ENCODE assay signal across 12 cellular contexts in the genomic region with DNA sequence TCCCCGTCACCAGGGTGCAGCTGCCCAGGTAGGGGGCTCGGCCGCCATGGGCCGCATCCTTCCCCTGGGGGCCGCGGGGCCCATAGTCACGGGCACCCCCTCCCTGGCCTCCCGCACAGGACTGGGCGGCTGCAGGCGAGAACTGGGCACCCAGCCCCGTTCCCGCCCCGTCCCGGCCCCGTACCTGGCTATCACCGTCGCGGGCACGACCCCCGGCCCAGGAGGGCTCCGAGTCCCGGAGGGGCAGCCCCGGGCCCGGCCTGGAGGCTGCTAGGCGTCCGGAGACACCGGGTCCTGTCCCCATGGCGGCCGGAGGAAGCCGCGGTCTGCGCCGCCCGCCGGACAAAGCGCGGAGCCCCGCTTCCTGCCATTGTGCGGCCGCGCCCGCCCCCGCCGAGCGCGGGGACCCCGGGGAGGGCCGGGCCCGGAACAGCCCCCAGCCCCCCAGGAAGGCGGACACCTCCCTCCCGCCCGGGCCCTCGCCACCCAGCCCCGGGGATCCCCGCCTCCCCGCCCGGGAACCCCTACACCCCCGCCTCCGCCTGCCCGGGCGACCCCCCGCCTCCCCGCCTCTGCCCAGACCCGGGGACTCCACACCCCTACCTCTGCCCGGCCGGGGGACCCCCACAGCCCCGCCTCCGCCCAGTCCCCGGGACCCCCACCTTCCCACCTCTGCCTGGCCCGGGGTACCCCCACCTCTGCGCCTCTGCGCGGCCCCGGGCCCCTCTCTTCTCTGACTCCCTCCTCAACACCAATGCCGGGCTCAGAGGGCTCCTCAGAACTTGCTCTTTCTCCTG. TPM values are rescaled to one million over a fixed set of nuclear protein-coding genes. Genes with fewer than 3 reads are reported as not detected.
DNase-seq lines count a peak whose midpoint lies in the region; TF ChIP-seq lines count a peak whose summit lies in the region.
"Had no signal": no experiment of that assay in that cellular context is flagged by ENCODE, and none has a peak within 500 bp of the region (broad histone marks: within the 10 kb centered on the region; RNA-seq: fewer than 3 reads in every experiment).

No MANE protein-coding gene starts in this region.

- no TSS peak for BruUV-seq in A673 (replicated peaks; lab: Mats Ljungman, UMichigan)

- no peak for TF ChIP-seq CTCF in A673 (conservative IDR thresholded peaks at IDR 0.05; ENCODE audit: low read depth, low read length)
- no peak for TF ChIP-seq CTCF in esophagus muscularis mucosa (IDR thresholded peaks at IDR 0.05)
- no peak for TF ChIP-seq CTCF in nephron (IDR thresholded peaks at IDR 0.05; ENCODE audit: unreplicated experiment in 3 of 3)

- TF ChIP-seq POLR2A in esophagus muscularis mucosa (IDR thresholded peaks at IDR 0.05; ENCODE audit: low read depth), result no peak

- peak overlapping the region; percentile 19 for H3K4me3 ChIP-seq in A673 (ENCODE audit: low read depth, low read length, poor library complexity, severe bottlenecking)
- H3K4me3 ChIP-seq in esophagus muscularis mucosa, result peak overlapping the region; percentile 50 to 60 (median 52)

- H3K4me1 Mint-ChIP-seq in nephron, result peaks cover 17% of the 10 kb centered on the region
- H3K4me1 Mint-ChIP-seq in activated T-cell treated with anti-CD3 and anti-CD28 coated beads, Interleukin-2, amount 50 U/mL, for 24 hours (ENCODE audit: low read depth), result peaks cover 8% of the 10 kb centered on the region
- peaks cover 10% of the 10 kb centered on the region for H3K4me1 Mint-ChIP-seq in activated naive CD4-positive, alpha-beta T cell treated with anti-CD3 and anti-CD28 coated beads for 36 hours (ENCODE audit: low read depth)

- intact Hi-C loops in A673 (cut with micrococcal nuclease; ENCODE audit: unreplicated experiment) (loop anchor here (5.0 kb wide), 1 partner anchor 732 kb away; no protein-coding TSS in a partner anchor), esophagus muscularis mucosa (cut with DNase I) (loop anchor here (5.0 kb wide), 1 partner anchor 162 kb away; no protein-coding TSS in a partner anchor)
- intact Hi-C loops in activated naive CD4-positive, alpha-beta T cell treated with anti-CD3 and anti-CD28 coated beads for 36 hours (cut with micrococcal nuclease), result loop anchor here (5.0 kb wide), 3 partner anchors 37 to 732 kb away; no protein-coding TSS in a partner anchor

- POLR2A ChIA-PET in A673 (lab: Charles Lee; ENCODE audit: low non-redundant PET), result no interaction called here

- H3K27ac Mint-ChIP-seq in nephron, result no peak overlapping the region
- H3K27ac Mint-ChIP-seq in activated T-cell treated with anti-CD3 and anti-CD28 coated beads, Interleukin-2, amount 50 U/mL, for 24 hours, result no peak overlapping the region
- no peak overlapping the region for H3K27ac Mint-ChIP-seq in activated naive CD4-positive, alpha-beta T cell treated with anti-CD3 and anti-CD28 coated beads for 36 hours
- H3K27ac Mint-ChIP-seq: CD4-positive, CD25-positive, alpha-beta regulatory T cell; natural killer cell treated with Interleukin-12 subunit alpha and Interleukin-12 subunit beta and Interleukin-15 and Interleukin-18, amount 100 ng/mL, for 72 hours had no signal

- H3K36me3 Mint-ChIP-seq in nephron (ENCODE audit: low read depth), result no peaks in the 10 kb centered on the region
- no peaks in the 10 kb centered on the region for H3K36me3 Mint-ChIP-seq in activated T-cell treated with anti-CD3 and anti-CD28 coated beads, Interleukin-2, amount 50 U/mL, for 24 hours (ENCODE audit: low read depth)
- H3K36me3 Mint-ChIP-seq in activated naive CD4-positive, alpha-beta T cell treated with anti-CD3 and anti-CD28 coated beads for 36 hours (ENCODE audit: low read depth), result no peaks in the 10 kb centered on the region
- H3K36me3 Mint-ChIP-seq: CD4-positive, CD25-positive, alpha-beta regulatory T cell; natural killer cell treated with Interleukin-12 subunit alpha and Interleukin-12 subunit beta and Interleukin-15 and Interleukin-18, amount 100 ng/mL, for 72 hours had no signal

- H3K27ac ChIP-seq in A673 (ENCODE audit: low read depth, low read length, poor library complexity, severe bottlenecking) (no peak overlapping the region), esophagus muscularis mucosa (replicated peaks in 1 of 4) (peak overlapping the region; percentile 26 to 61 (median 45))

- H3K9me3 ChIP-seq in A673 (ENCODE audit: low read depth, low read length, poor library complexity, severe bottlenecking) (no peaks in the 10 kb centered on the region), esophagus muscularis mucosa (no peaks in the 10 kb centered on the region)

- H3K36me3 ChIP-seq in A673 (ENCODE audit: insufficient read depth, low read length, poor library complexity, severe bottlenecking), result no peaks in the 10 kb centered on the region
- no peaks in the 10 kb centered on the region for H3K36me3 ChIP-seq in esophagus muscularis mucosa

- CTCF ChIA-PET in A673 (lab: Charles Lee), result interaction anchor here (0.6 to 1.1 kb wide), 3 partner anchors 12 to 214 kb away, joined by 3 to 5 read pairs (median 3); no protein-coding TSS in a partner anchor
- CTCF ChIA-PET in activated naive CD4-positive, alpha-beta T cell treated with anti-CD3 and anti-CD28 coated beads for 36 hours (lab: Charles Lee), result interaction anchor here (0.6 to 4.1 kb wide), 15 partner anchors 9 to 1610 kb away, joined by 3 to 17 read pairs (median 3); partner anchors contain the start of gene TNFRSF25

- TF ChIP-seq EP300 in esophagus muscularis mucosa (IDR thresholded peaks at IDR 0.05), result no peak

- peaks cover 10% of the 10 kb centered on the region for H3K4me1 ChIP-seq in A673 (ENCODE audit: insufficient read depth, low read length, poor library complexity, severe bottlenecking)
- H3K4me1 ChIP-seq in esophagus muscularis mucosa, result peaks cover 33 to 44% (median 37%) of the 10 kb centered on the region in 4 donors

- DNase-seq in A673 (ENCODE audit: low spot score), result no peak
- peak; percentile 24 for DNase-seq in NCI-H69 (lab: John Stamatoyannopoulos, UW)
- DNase-seq in esophagus muscularis mucosa (ENCODE audit: extremely low spot score), result no peak
- no peak for DNase-seq in NCI-H1436 treated with DMSO at 0.1 percent for 48 hours (lab: John Stamatoyannopoulos, UW)
- DNase-seq in activated T-cell treated with anti-CD3 and anti-CD28 coated beads, Interleukin-2, amount 50 U/mL, for 24 hours, result no peak
- DNase-seq in activated naive CD4-positive, alpha-beta T cell treated with anti-CD3 and anti-CD28 coated beads for 36 hours, result no peak
- no peak for DNase-seq in UCSD-AML1 (lab: John Stamatoyannopoulos, UW; ENCODE audit: unreplicated experiment)
- DNase-seq: aorta; CD4-positive, CD25-positive, alpha-beta regulatory T cell; NCI-H446 had no signal

- peaks cover 13% of the 10 kb centered on the region for H3K27me3 Mint-ChIP-seq in nephron (ENCODE audit: low read depth)
- peaks cover 38% of the 10 kb centered on the region for H3K27me3 Mint-ChIP-seq in activated T-cell treated with anti-CD3 and anti-CD28 coated beads, Interleukin-2, amount 50 U/mL, for 24 hours
- peaks cover 15% of the 10 kb centered on the region for H3K27me3 Mint-ChIP-seq in activated naive CD4-positive, alpha-beta T cell treated with anti-CD3 and anti-CD28 coated beads for 36 hours (ENCODE audit: low read depth)

- H3K9me3 Mint-ChIP-seq in nephron, result no peaks in the 10 kb centered on the region
- H3K9me3 Mint-ChIP-seq in activated T-cell treated with anti-CD3 and anti-CD28 coated beads, Interleukin-2, amount 50 U/mL, for 24 hours, result no peaks in the 10 kb centered on the region
- H3K9me3 Mint-ChIP-seq in activated naive CD4-positive, alpha-beta T cell treated with anti-CD3 and anti-CD28 coated beads for 36 hours, result no peaks in the 10 kb centered on the region
- H3K9me3 Mint-ChIP-seq: natural killer cell treated with Interleukin-12 subunit alpha and Interleukin-12 subunit beta and Interleukin-15 and Interleukin-18, amount 100 ng/mL, for 72 hours had no signal

- peak overlapping the region; percentile 67 to 88 (median 82) for H3K4me3 Mint-ChIP-seq in nephron
- no peak overlapping the region for H3K4me3 Mint-ChIP-seq in activated T-cell treated with anti-CD3 and anti-CD28 coated beads, Interleukin-2, amount 50 U/mL, for 24 hours
- no peak overlapping the region for H3K4me3 Mint-ChIP-seq in activated naive CD4-positive, alpha-beta T cell treated with anti-CD3 and anti-CD28 coated beads for 36 hours
- H3K4me3 Mint-ChIP-seq: natural killer cell treated with Interleukin-12 subunit alpha and Interleukin-12 subunit beta and Interleukin-15 and Interleukin-18, amount 100 ng/mL, for 72 hours had no signal

- H3K27me3 ChIP-seq in A673 (replicated peaks; ENCODE audit: insufficient read depth, low read depth, low read length, poor library complexity) (peaks cover 33% of the 10 kb centered on the region), esophagus muscularis mucosa (peaks cover 8 to 54% (median 16%) of the 10 kb centered on the region in 4 donors)

- 1% methylated on average over 12 of the region's 75 CpGs for WGBS in esophagus muscularis mucosa

RNA-seq across cellular contexts. Expression of gene PLEKHG5, which starts 6.1 kb away (rescaled TPM):
- total RNA-seq in A673 (2021) (0.86 and 2.3 TPM in 2 replicates), esophagus muscularis mucosa (10 to 100 TPM in 2 of 4 donors, 1 to 10 TPM in 2; 5.8 to 18.1 (median 12.0) TPM)
- 1 to 10 TPM; 1.7 to 1.8 TPM for total RNA-seq in activated naive CD4-positive, alpha-beta T cell treated with anti-CD3 and anti-CD28 coated beads for 36 hours

RNA-seq across cellular contexts. Expression of gene TNFRSF25, which starts 19.4 kb away (rescaled TPM):
- total RNA-seq in A673 (2021) (0.97 and 1.5 TPM in 2 replicates), esophagus muscularis mucosa (1 to 10 TPM; 2.5 to 9.1 (median 9.1) TPM)
- total RNA-seq in activated naive CD4-positive, alpha-beta T cell treated with anti-CD3 and anti-CD28 coated beads for 36 hours, result 10 to 100 TPM; 82.4 to 87.0 TPM

Comparison
In these comparisons a context has a peak if more than half of its experiments do, and no peak if none do; other contexts are left out.
1. H3K4me3 Mint-ChIP-seq: peak in nephron (3 of 3); none in activated T-cell treated with anti-CD3 and anti-CD28 coated beads, Interleukin-2, amount 50 U/mL, for 24 hours (single experiment) and activated naive CD4-positive, alpha-beta T cell treated with anti-CD3 and anti-CD28 coated beads for 36 hours (single experiment).
2. RNA of gene TNFRSF25, which starts 19.4 kb away (total RNA-seq): 82.4 to 87.0 TPM in activated naive CD4-positive, alpha-beta T cell treated with anti-CD3 and anti-CD28 coated beads for 36 hours; 2.5 to 9.1 TPM in esophagus muscularis mucosa and 0.97 to 1.5 TPM in A673; every median in the first group is over 4 times any median in the second.